In genomic region chr7:74183142-74183541, GRCh38 we compare ENCODE assay signal across 9 cellular contexts. TPM values are rescaled to one million over a fixed set of nuclear protein-coding genes. Genes with fewer than 3 reads are reported as not detected.
DNase-seq lines count a peak whose midpoint lies in the region; ATAC-seq and TF ChIP-seq lines count a peak whose summit lies in the region.
"Had no signal": no experiment of that assay in that cellular context is flagged by ENCODE, and none has a peak within 500 bp of the region (broad histone marks: within the 10 kb centered on the region; RNA-seq: fewer than 3 reads in every experiment).

No MANE protein-coding gene starts in this region.

- no peak for DNase-seq in CD4-positive, alpha-beta memory T cell
- DNase-seq in M059J (ENCODE audit: low read depth), result peak; percentile 40
- DNase-seq in cerebellar cortex (ENCODE audit: low spot score), result peak; percentile 50
- no peak for DNase-seq in neural progenitor cell (ENCODE audit: low spot score)
- DNase-seq in caudate nucleus (lab: John Stamatoyannopoulos, UW), result no peak
- no peak for DNase-seq in NCI-H69 (lab: John Stamatoyannopoulos, UW)
- DNase-seq in nucleus accumbens (lab: John Stamatoyannopoulos, UW), result no peak

- peak overlapping the region in 6 of 8 donors; percentile 7 to 63 (median 42) for H3K4me3 Mint-ChIP-seq in CD4-positive, alpha-beta memory T cell
- H3K4me3 Mint-ChIP-seq in neural progenitor cell, result no peak overlapping the region

- H3K9me3 Mint-ChIP-seq in CD4-positive, alpha-beta memory T cell, result peaks cover 0 to 6% (median 0%) of the 10 kb centered on the region in 8 donors
- H3K9me3 Mint-ChIP-seq in neural progenitor cell, result no peaks in the 10 kb centered on the region

- no peak for ATAC-seq in HG02938 (IDR thresholded peaks at IDR 0.05; ENCODE audit: unreplicated experiment)

- no peak for TF ChIP-seq CTCF in neural progenitor cell (IDR thresholded peaks at IDR 0.05)

- peaks cover 100% of the 10 kb centered on the region for H4K20me1 ChIP-seq in neural progenitor cell (ENCODE audit: low read depth)

- peaks cover 100% of the 10 kb centered on the region for H3K79me2 ChIP-seq in neural progenitor cell (ENCODE audit: low read depth)

- H3K4me1 ChIP-seq in CD4-positive, alpha-beta memory T cell (ENCODE audit: insufficient read depth, low read length), result peaks cover 89% of the 10 kb centered on the region
- no peaks in the 10 kb centered on the region for H3K4me1 ChIP-seq in neural progenitor cell

- H3K9me3 ChIP-seq in CD4-positive, alpha-beta memory T cell (ENCODE audit: control insufficient read depth in 1 of 2, low read length in 2 of 2), result no peaks in the 10 kb centered on the region
- no peaks in the 10 kb centered on the region for H3K9me3 ChIP-seq in neural progenitor cell (ENCODE audit: low read depth)

- intact Hi-C loops in CD4-positive, alpha-beta memory T cell (cut with micrococcal nuclease), result loop anchor here (1.0 kb wide), 1 partner anchor 115 kb away; no protein-coding TSS in a partner anchor

- no peak overlapping the region for H3K4me3 ChIP-seq in CD4-positive, alpha-beta memory T cell (ENCODE audit: low read length in 2 of 2)
- H3K4me3 ChIP-seq in neural progenitor cell, result no peak overlapping the region
- H3K4me3 ChIP-seq: skin epidermis had no signal

- no peaks in the 10 kb centered on the region for H3K27me3 Mint-ChIP-seq in CD4-positive, alpha-beta memory T cell
- no peaks in the 10 kb centered on the region for H3K27me3 Mint-ChIP-seq in neural progenitor cell (ENCODE audit: insufficient read depth, low read depth)

- no peak overlapping the region for H3K4me2 ChIP-seq in neural progenitor cell

- POLR2A ChIA-PET in CD4-positive, alpha-beta memory T cell (lab: Charles Lee; ENCODE audit: partially characterized antibody), result interaction anchor here (0.6 to 3.1 kb wide), 2 partner anchors 9 to 101 kb away, joined by 3 to 24 read pairs; partner anchors contain the start of gene EIF4H

- H3K4me1 Mint-ChIP-seq in CD4-positive, alpha-beta memory T cell, result peaks cover 62 to 100% (median 82%) of the 10 kb centered on the region in 4 donors
- peaks cover 11% of the 10 kb centered on the region for H3K4me1 Mint-ChIP-seq in neural progenitor cell

- CTCF ChIA-PET in CD4-positive, alpha-beta memory T cell (lab: Charles Lee; ENCODE audit: partially characterized antibody), result interaction anchor here (0.9 to 3.2 kb wide), 9 partner anchors 8 to 118 kb away, joined by 3 to 16 read pairs (median 5); partner anchors contain the start of gene EIF4H

- peaks cover 16% of the 10 kb centered on the region for H3F3A ChIP-seq in neural progenitor cell (ENCODE audit: low read depth)

- H2AFZ ChIP-seq in neural progenitor cell (replicated peaks), result no peak overlapping the region

- H3K36me3 ChIP-seq in CD4-positive, alpha-beta memory T cell (ENCODE audit: insufficient read depth, low read length), result peaks cover 13% of the 10 kb centered on the region
- no peaks in the 10 kb centered on the region for H3K36me3 ChIP-seq in neural progenitor cell

- H3K27ac Mint-ChIP-seq in CD4-positive, alpha-beta memory T cell, result peak overlapping the region in 4 of 7 donors; percentile 5 to 79 (median 69)
- no peak overlapping the region for H3K27ac Mint-ChIP-seq in neural progenitor cell

- H3K27me3 ChIP-seq in CD4-positive, alpha-beta memory T cell (ENCODE audit: insufficient read depth, low read length), result no peaks in the 10 kb centered on the region
- H3K27me3 ChIP-seq in neural progenitor cell, result no peaks in the 10 kb centered on the region

- peak overlapping the region; percentile 40 for H3K9ac ChIP-seq in neural progenitor cell

- H3K27ac ChIP-seq in CD4-positive, alpha-beta memory T cell (ENCODE audit: low read depth, low read length), result peak overlapping the region; percentile 7
- H3K27ac ChIP-seq in neural progenitor cell (no peak overlapping the region), caudate nucleus (ENCODE audit: low read depth, low read length) (no peak overlapping the region)

- H3K36me3 Mint-ChIP-seq in CD4-positive, alpha-beta memory T cell, result peaks cover 19 to 53% of the 10 kb centered on the region in 2 donors
- H3K36me3 Mint-ChIP-seq in neural progenitor cell, result peaks cover 23% of the 10 kb centered on the region

RNA-seq across cellular contexts. Expression of gene EIF4H, which starts 9.0 kb away (rescaled TPM):
- 100 to 1,000 TPM; 167 to 168 TPM for total RNA-seq in CD4-positive, alpha-beta memory T cell
- 100 to 1,000 TPM; 225 to 316 TPM for polyA plus RNA-seq in CD4-positive, alpha-beta memory T cell
- 223 and 331 TPM in 2 replicates for total RNA-seq in M059J (2014; rRNA removed; shearing (Covaris generic))
- 214 and 315 TPM in 2 replicates for total RNA-seq in neural progenitor cell (ENCODE audit: low replicate concordance)

RNA-seq across cellular contexts. Expression of gene LAT2, which starts 26.7 kb away (rescaled TPM):
- 1 to 10 TPM; 2.7 to 2.8 TPM for total RNA-seq in CD4-positive, alpha-beta memory T cell
- 1 to 10 TPM; 1.6 to 3.6 TPM for polyA plus RNA-seq in CD4-positive, alpha-beta memory T cell
- 0.27 TPM in 1 of 2 replicates, not detected in the other for total RNA-seq in M059J (2014; rRNA removed; shearing (Covaris generic))
- not detected in 2 replicates for total RNA-seq in neural progenitor cell (ENCODE audit: low replicate concordance)

Comparison
In these comparisons a context has a peak if more than half of its experiments do, and no peak if none do; other contexts are left out.
1. DNase-seq: peak in M059J (single experiment) and cerebellar cortex (single experiment); none in CD4-positive, alpha-beta memory T cell (0 of 5), neural progenitor cell (single experiment), caudate nucleus (0 of 61), NCI-H69 (single experiment) and nucleus accumbens (0 of 56).